22 cellular contexts compared by ENCODE assay signal in the genomic region with DNA sequence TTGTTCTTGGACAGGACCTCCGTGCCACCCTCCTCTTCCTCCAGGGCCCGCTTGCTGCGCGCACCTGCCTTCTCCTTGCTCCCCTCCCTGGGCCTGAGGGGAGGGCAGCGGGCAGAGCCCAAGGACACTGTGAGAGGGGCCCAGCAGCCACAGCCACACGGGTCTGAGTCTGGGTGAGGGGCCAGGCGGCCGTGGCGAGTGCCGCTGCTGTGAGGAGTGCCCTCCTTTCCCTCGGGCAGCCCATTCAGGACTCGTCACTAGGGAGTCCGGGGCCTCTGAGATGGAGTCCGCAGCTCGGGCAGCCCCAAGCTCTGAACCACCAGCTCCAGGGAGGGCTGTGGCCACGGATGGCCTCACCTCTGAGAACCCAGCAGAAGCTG.
"Had no signal": no experiment of that assay in that cellular context is flagged by ENCODE, and none has a peak within 500 bp of the region (broad histone marks: within the 10 kb centered on the region; RNA-seq: fewer than 3 reads in every experiment).

No MANE protein-coding gene starts in this region.

- H3K4me3 Mint-ChIP-seq: activated CD8-positive, alpha-beta T cell treated with anti-CD3 and anti-CD28 coated beads for 36 hours; activated naive CD4-positive, alpha-beta T cell treated with anti-CD3 and anti-CD28 coated beads for 36 hours; mesothelial cell of epicardium; natural killer cell treated with Interleukin-12 subunit alpha and Interleukin-12 subunit beta and Interleukin-15 and Interleukin-18, amount 100 ng/mL, for 72 hours; stimulated activated naive CD8-positive, alpha-beta T cell treated with anti-CD3 and anti-CD28 coated beads, Interleukin-15, Interleukin-2, amounts not matched to agents 100 ng/mL and 50 ng/mL, for 24 hours; T-helper 17 cell had no signal

- H3K36me3 Mint-ChIP-seq: natural killer cell treated with Interleukin-12 subunit alpha and Interleukin-12 subunit beta and Interleukin-15 and Interleukin-18, amount 100 ng/mL, for 72 hours had no signal

- H3K4me3 ChIP-seq: colonic mucosa, transverse colon, uterus had no signal

- H3K9me3 Mint-ChIP-seq: activated CD8-positive, alpha-beta T cell treated with anti-CD3 and anti-CD28 coated beads for 36 hours; activated naive CD4-positive, alpha-beta T cell treated with anti-CD3 and anti-CD28 coated beads for 36 hours; brain; mesothelial cell of epicardium; natural killer cell treated with Interleukin-12 subunit alpha and Interleukin-12 subunit beta and Interleukin-15 and Interleukin-18, amount 100 ng/mL, for 72 hours; stimulated activated naive CD8-positive, alpha-beta T cell treated with anti-CD3 and anti-CD28 coated beads, Interleukin-15, Interleukin-2, amounts not matched to agents 100 ng/mL and 50 ng/mL, for 24 hours had no signal

- H3K9me3 ChIP-seq: colonic mucosa, transverse colon, uterus had no signal

- H3K27ac Mint-ChIP-seq: activated CD8-positive, alpha-beta T cell treated with anti-CD3 and anti-CD28 coated beads for 36 hours; activated naive CD4-positive, alpha-beta T cell treated with anti-CD3 and anti-CD28 coated beads for 36 hours; mesothelial cell of epicardium; natural killer cell treated with Interleukin-12 subunit alpha and Interleukin-12 subunit beta and Interleukin-15 and Interleukin-18, amount 100 ng/mL, for 72 hours; stimulated activated naive CD8-positive, alpha-beta T cell treated with anti-CD3 and anti-CD28 coated beads, Interleukin-15, Interleukin-2, amounts not matched to agents 100 ng/mL and 50 ng/mL, for 24 hours; T-helper 17 cell had no signal

- ATAC-seq: activated CD8-positive, alpha-beta T cell treated with anti-CD3 and anti-CD28 coated beads for 36 hours; left lobe of liver; natural killer cell treated with Interleukin-12 subunit alpha and Interleukin-12 subunit beta and Interleukin-15 and Interleukin-18, amount 100 ng/mL, for 72 hours; T-helper 17 cell had no signal

- H3K27ac ChIP-seq: colonic mucosa, transverse colon, uterus had no signal

- H3K27me3 ChIP-seq: colonic mucosa, transverse colon, uterus had no signal

- DNase-seq: activated CD4-positive, alpha-beta T cell treated with anti-CD3 and anti-CD28 coated beads for 48 hours; activated CD4-positive, CD25-positive, alpha-beta regulatory T cell; activated CD8-positive, alpha-beta T cell treated with anti-CD3 and anti-CD28 coated beads for 36 hours; activated naive CD4-positive, alpha-beta T cell treated with anti-CD3 and anti-CD28 coated beads for 36 hours; activated T-cell treated with anti-CD3 and anti-CD28 coated beads, Interleukin-2, amount 50 U/mL, for 1 hour; central memory CD4-positive, alpha-beta T cell; colonic mucosa; erythroblast; foreskin melanocyte; glutamatergic neuron; hippocampal formation; islet precursor cell; nucleus accumbens; retina; transverse colon; uterus had no signal

- H3K36me3 ChIP-seq: uterus had no signal

- H3K4me1 Mint-ChIP-seq: mesothelial cell of epicardium had no signal

- H3K27me3 Mint-ChIP-seq: activated CD8-positive, alpha-beta T cell treated with anti-CD3 and anti-CD28 coated beads for 36 hours; brain; natural killer cell treated with Interleukin-12 subunit alpha and Interleukin-12 subunit beta and Interleukin-15 and Interleukin-18, amount 100 ng/mL, for 72 hours; stimulated activated naive CD8-positive, alpha-beta T cell treated with anti-CD3 and anti-CD28 coated beads, Interleukin-15, Interleukin-2, amounts not matched to agents 100 ng/mL and 50 ng/mL, for 24 hours; T-helper 17 cell had no signal
